9 cellular contexts compared by ENCODE assay signal in genomic region chr4:54277691-54278090, GRCh38. TPM values are rescaled to one million over a fixed set of nuclear protein-coding genes. Genes with fewer than 3 reads are reported as not detected.
A peak's percentile ranks its signal among the peaks of the same experiment; 100 is the strongest.
DNase-seq lines count a peak whose midpoint lies in the region; ATAC-seq and TF ChIP-seq lines count a peak whose summit lies in the region.
"Had no signal": no experiment of that assay in that cellular context is flagged by ENCODE, and none has a peak within 500 bp of the region (broad histone marks: within the 10 kb centered on the region; RNA-seq: fewer than 3 reads in every experiment).

No MANE protein-coding gene starts in this region.

- ATAC-seq in GM21447 (IDR thresholded peaks at IDR 0.05; ENCODE audit: unreplicated experiment) (peak; percentile 78), GM18498 (IDR thresholded peaks at IDR 0.05; ENCODE audit: unreplicated experiment) (no peak), GM19023 (IDR thresholded peaks at IDR 0.05; ENCODE audit: unreplicated experiment) (no peak)

- DNase-seq in AG10803 (ENCODE audit: low read depth) (peak; percentile 64), NCI-H226 (peak; percentile 69), fibroblast of the aortic adventitia (ENCODE audit: low read depth) (peak; percentile 83), ecto neural progenitor cell (ENCODE audit: low spot score) (no peak)
- no peak for DNase-seq in stimulated activated CD4-positive, alpha-beta T cell treated with anti-CD3 and anti-CD28 coated beads, Interleukin-2, amount 100 ng/mL, for 24 hours
- DNase-seq: activated B cell treated with CpG ODN at 0.5 μM for 24 hours had no signal

- no peak for TF ChIP-seq CTCF in AG10803 (conservative IDR thresholded peaks at IDR 0.05; ENCODE audit: low read length)
- no peak for TF ChIP-seq CTCF in fibroblast of the aortic adventitia (IDR thresholded peaks at IDR 0.05; ENCODE audit: insufficient read depth, low read length)

- no peak overlapping the region for H3K4me3 ChIP-seq in AG10803 (ENCODE audit: low read length)
- H3K4me3 ChIP-seq in fibroblast of the aortic adventitia (ENCODE audit: low read depth, low read length): no peak overlapping the region

RNA-seq across cellular contexts. Expression of gene PDGFRA, which starts 48.6 kb away (rescaled TPM):
- 707 and 865 TPM in 2 replicates for total RNA-seq in fibroblast of the aortic adventitia (ENCODE audit: low replicate concordance)
- total RNA-seq: activated B cell treated with CpG ODN at 0.5 μM for 24 hours had no signal

Comparison
In these comparisons a context has a peak if more than half of its experiments do, and no peak if none do; other contexts are left out.
1. DNase-seq: peak in AG10803 (single experiment), NCI-H226 (single experiment) and fibroblast of the aortic adventitia (single experiment); none in stimulated activated CD4-positive, alpha-beta T cell treated with anti-CD3 and anti-CD28 coated beads, Interleukin-2, amount 100 ng/mL, for 24 hours (0 of 2) and ecto neural progenitor cell (single experiment).